Comparison of ENCODE assay signal across 21 cellular contexts in the genomic region with DNA sequence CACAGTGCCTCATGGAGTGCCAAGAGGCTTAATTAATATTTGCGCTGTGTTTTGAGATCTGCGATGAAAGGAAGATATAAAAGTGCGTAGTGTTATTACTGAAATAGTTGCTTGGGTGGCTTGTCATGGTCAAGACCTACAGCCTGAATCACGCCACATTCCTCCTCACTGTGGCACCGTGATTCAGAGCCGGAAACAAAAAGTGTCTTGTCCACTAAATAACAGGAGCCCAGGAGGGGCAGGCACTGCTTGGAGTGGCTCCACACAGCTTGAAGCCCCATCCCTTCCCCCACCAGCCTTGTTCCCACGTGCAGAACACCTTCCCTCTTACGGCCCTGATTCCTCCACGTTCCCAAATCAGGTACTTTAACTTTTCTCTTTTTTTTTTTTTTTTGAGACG. TPM values are rescaled to one million over a fixed set of nuclear protein-coding genes. Genes with fewer than 3 reads are reported as not detected.
"Had no signal": no experiment of that assay in that cellular context is flagged by ENCODE, and none has a peak within 500 bp of the region (broad histone marks: within the 10 kb centered on the region; RNA-seq: fewer than 3 reads in every experiment).

No MANE protein-coding gene starts in this region.

- H3K4me3 Mint-ChIP-seq: activated CD4-positive, alpha-beta T cell treated with anti-CD3 and anti-CD28 coated beads, Interleukin-2, amount 10 ng/mL, durations not matched to agents 24 days and 14 days; activated naive CD8-positive, alpha-beta T cell treated with anti-CD3 and anti-CD28 coated beads, Interleukin-2, amount 10 ng/mL, durations not matched to agents 7 days and 5 days; dendritic cell treated with granulocyte-macrophage colony-stimulating factor and Interleukin-4, amounts not matched to agents 40 ng/mL and 50 ng/mL, for 4 days; naive B cell; stimulated activated memory B cell treated with anti-CD40 and anti-IgM and Interleukin-4, amounts not matched to agents 10 μg/mL and 1 μg/mL and 100 μg/mL, for 72 hours had no signal

- H3K27ac ChIP-seq: breast epithelium, gastrocnemius medialis, heart left ventricle, right atrium auricular region, vagina had no signal

- H3K27me3 ChIP-seq: right atrium auricular region, vagina had no signal

- ATAC-seq: gastrocnemius medialis; heart left ventricle; left lobe of liver; stimulated activated memory B cell treated with anti-CD40 and anti-IgM and Interleukin-4, amounts not matched to agents 10 μg/mL and 1 μg/mL and 100 μg/mL, for 72 hours; WTC11 had no signal

- H3K27ac Mint-ChIP-seq: activated CD4-positive, alpha-beta T cell treated with anti-CD3 and anti-CD28 coated beads, Interleukin-2, amount 10 ng/mL, durations not matched to agents 24 days and 14 days; activated naive CD8-positive, alpha-beta T cell treated with anti-CD3 and anti-CD28 coated beads, Interleukin-2, amount 10 ng/mL, durations not matched to agents 7 days and 5 days; dendritic cell treated with granulocyte-macrophage colony-stimulating factor and Interleukin-4, amounts not matched to agents 40 ng/mL and 50 ng/mL, for 4 days; naive B cell; progenitor cell of endocrine pancreas; stimulated activated memory B cell treated with anti-CD40 and anti-IgM and Interleukin-4, amounts not matched to agents 10 μg/mL and 1 μg/mL and 100 μg/mL, for 72 hours; WTC11 had no signal

- H3K9me3 Mint-ChIP-seq: activated CD4-positive, alpha-beta T cell treated with anti-CD3 and anti-CD28 coated beads, Interleukin-2, amount 10 ng/mL, durations not matched to agents 24 days and 14 days; activated naive CD8-positive, alpha-beta T cell treated with anti-CD3 and anti-CD28 coated beads, Interleukin-2, amount 10 ng/mL, durations not matched to agents 7 days and 5 days; dendritic cell treated with granulocyte-macrophage colony-stimulating factor and Interleukin-4, amounts not matched to agents 40 ng/mL and 50 ng/mL, for 4 days; naive B cell; stimulated activated memory B cell treated with anti-CD40 and anti-IgM and Interleukin-4, amounts not matched to agents 10 μg/mL and 1 μg/mL and 100 μg/mL, for 72 hours; WTC11 had no signal

- H3K36me3 ChIP-seq: breast epithelium, gastrocnemius medialis, heart left ventricle, right atrium auricular region, vagina had no signal

- DNase-seq: activated CD4-positive, alpha-beta T cell treated with anti-CD3 and anti-CD28 coated beads, Interleukin-2, amount 10 ng/mL, durations not matched to agents 24 days and 14 days; activated naive CD8-positive, alpha-beta T cell treated with anti-CD3 and anti-CD28 coated beads, Interleukin-2, amount 10 ng/mL, durations not matched to agents 7 days and 5 days; effector memory CD4-positive, alpha-beta T cell; gastrocnemius medialis; heart left ventricle; mammary epithelial cell; naive B cell; stimulated activated CD4-positive, alpha-beta T cell treated with anti-CD3 and anti-CD28 coated beads, Interleukin-2, amount 100 ng/mL, for 48 hours had no signal

- H3K4me3 ChIP-seq: breast epithelium, gastrocnemius medialis, heart left ventricle, right atrium auricular region, vagina had no signal

- H3K4me1 Mint-ChIP-seq: activated CD4-positive, alpha-beta T cell treated with anti-CD3 and anti-CD28 coated beads, Interleukin-2, amount 10 ng/mL, durations not matched to agents 24 days and 14 days; activated naive CD8-positive, alpha-beta T cell treated with anti-CD3 and anti-CD28 coated beads, Interleukin-2, amount 10 ng/mL, durations not matched to agents 7 days and 5 days; stimulated activated memory B cell treated with anti-CD40 and anti-IgM and Interleukin-4, amounts not matched to agents 10 μg/mL and 1 μg/mL and 100 μg/mL, for 72 hours had no signal

- H3K36me3 Mint-ChIP-seq: activated naive CD8-positive, alpha-beta T cell treated with anti-CD3 and anti-CD28 coated beads, Interleukin-2, amount 10 ng/mL, durations not matched to agents 7 days and 5 days; naive B cell; stimulated activated memory B cell treated with anti-CD40 and anti-IgM and Interleukin-4, amounts not matched to agents 10 μg/mL and 1 μg/mL and 100 μg/mL, for 72 hours; WTC11 had no signal

- H3K9me3 ChIP-seq: breast epithelium, gastrocnemius medialis, heart left ventricle, right atrium auricular region, vagina had no signal

- H3K4me1 ChIP-seq: breast epithelium, gastrocnemius medialis had no signal

RNA-seq across cellular contexts. Expression of gene LRRC15, which starts 1.2 kb away (rescaled TPM):
- total RNA-seq: activated CD4-positive, alpha-beta T cell treated with anti-CD3 and anti-CD28 coated beads, Interleukin-2, amount 10 ng/mL, durations not matched to agents 24 days and 14 days; activated naive CD8-positive, alpha-beta T cell treated with anti-CD3 and anti-CD28 coated beads, Interleukin-2, amount 10 ng/mL, durations not matched to agents 7 days and 5 days; cerebellum; epithelial cell of proximal tubule; left lobe of liver; progenitor cell of endocrine pancreas; T-helper 1 cell treated with Interleukin-12 subunit alpha and Interleukin-12 subunit beta and Interleukin-4 antibody, amounts not matched to agents 30 ng/mL and 1 ng/mL, for 36 hours; vagina had no signal
- polyA plus RNA-seq: mammary epithelial cell had no signal

RNA-seq across cellular contexts. Expression of gene CPN2, which starts 19.6 kb away (rescaled TPM):
- total RNA-seq: activated CD4-positive, alpha-beta T cell treated with anti-CD3 and anti-CD28 coated beads, Interleukin-2, amount 10 ng/mL, durations not matched to agents 24 days and 14 days; activated naive CD8-positive, alpha-beta T cell treated with anti-CD3 and anti-CD28 coated beads, Interleukin-2, amount 10 ng/mL, durations not matched to agents 7 days and 5 days; cerebellum; epithelial cell of proximal tubule; mammary epithelial cell; mononuclear cell; progenitor cell of endocrine pancreas; right atrium auricular region; skeletal muscle tissue; T-helper 1 cell treated with Interleukin-12 subunit alpha and Interleukin-12 subunit beta and Interleukin-4 antibody, amounts not matched to agents 30 ng/mL and 1 ng/mL, for 36 hours; vagina had no signal
- polyA plus RNA-seq: mammary epithelial cell had no signal

RNA-seq across cellular contexts. Expression of gene GP5, which starts 28.3 kb away (rescaled TPM):
- total RNA-seq: epithelial cell of proximal tubule, vagina had no signal
- polyA plus RNA-seq: mammary epithelial cell had no signal
